Comparison of ENCODE assay signal across 1 cellular context in the genomic region with DNA sequence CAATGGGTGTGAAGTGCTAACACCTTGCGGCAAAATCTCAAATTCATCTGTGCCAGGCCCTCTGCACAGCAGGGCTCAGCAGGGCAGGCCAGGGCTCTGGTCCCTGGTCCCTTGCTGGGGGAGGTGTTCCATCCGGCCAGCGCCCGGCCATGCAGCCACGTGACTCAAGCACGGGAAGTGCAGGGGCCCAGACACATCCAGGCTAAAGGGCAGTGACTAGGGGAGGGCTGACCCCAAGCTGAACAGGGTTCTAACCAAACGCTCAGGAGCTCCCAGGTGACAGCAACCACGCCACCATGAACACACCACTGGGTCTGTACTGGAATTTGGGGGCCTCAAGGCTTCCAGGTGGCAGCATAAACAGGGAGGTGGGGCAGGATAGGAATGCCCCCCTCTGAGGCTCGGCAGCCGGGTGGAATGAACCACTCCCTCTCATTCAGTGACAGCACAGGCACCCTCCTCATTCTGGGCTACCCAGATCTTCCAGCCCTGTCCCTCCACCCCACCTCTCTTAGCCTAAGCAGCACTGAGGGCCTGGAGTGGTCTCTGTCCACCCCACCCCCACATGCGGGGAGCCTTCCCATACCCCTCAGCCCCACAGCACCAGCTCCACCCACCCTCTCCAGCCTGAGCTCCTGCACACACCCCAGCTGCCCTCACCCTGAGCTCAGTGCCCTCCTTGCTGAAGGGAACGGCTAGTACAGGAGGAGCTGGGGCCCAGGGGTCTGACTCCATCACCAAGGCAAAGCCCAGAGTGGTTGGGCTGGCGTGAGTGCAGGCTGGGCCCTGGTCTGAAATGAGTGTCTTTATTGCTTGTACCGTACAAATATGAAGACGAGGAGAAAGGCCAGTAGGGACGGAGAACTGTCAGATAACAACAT.
TF ChIP-seq lines count a peak whose summit lies in the region.

No MANE protein-coding gene starts in this region.

TF ChIP-seq in HepG2, 621 proteins besides CTCF, POLR2A, EP300 and RAD21 (continued from another document and continues in another):
- TF ChIP-seq ZNF142 (CRISPR knock-in tag; IDR thresholded peaks at IDR 0.05): no peak
- TF ChIP-seq RCOR2 (CRISPR knock-in tag; IDR thresholded peaks at IDR 0.05): peak; percentile 72; the same call in 1 of the 2 replicates
- no peak for TF ChIP-seq GRHL1 (CRISPR knock-in tag; conservative IDR thresholded peaks at IDR 0.05)
- TF ChIP-seq ZNF724P (CRISPR knock-in tag; IDR thresholded peaks at IDR 0.05; ENCODE audit: borderline replicate concordance): 0 out of 2 replicates have a peak, but pooled peaks have one; percentile 49
- no peak for TF ChIP-seq ZNF7 (CRISPR knock-in tag; IDR thresholded peaks at IDR 0.05)
- no peak for TF ChIP-seq KDM5A (IDR thresholded peaks at IDR 0.05; ENCODE audit: borderline replicate concordance, low read length)
- TF ChIP-seq JUN (CRISPR knock-in tag; IDR thresholded peaks at IDR 0.05): no peak
- no peak for TF ChIP-seq GTF3A (CRISPR knock-in tag; conservative IDR thresholded peaks at IDR 0.05)
- no peak for TF ChIP-seq NFIB (CRISPR knock-in tag; IDR thresholded peaks at IDR 0.05; ENCODE audit: borderline replicate concordance)
- peak; percentile 28; the same call in 1 of the 2 replicates for TF ChIP-seq ZNF598 (CRISPR knock-in tag; IDR thresholded peaks at IDR 0.05; ENCODE audit: borderline replicate concordance)
- peak; percentile 70 for TF ChIP-seq TEAD3 (CRISPR knock-in tag; optimal IDR thresholded peaks at IDR 0.05; ENCODE audit: borderline replicate concordance)
- TF ChIP-seq KMT2B (CRISPR knock-in tag; IDR thresholded peaks at IDR 0.05): peak; percentile 71; the same call in 1 of the 2 replicates
- no peak for TF ChIP-seq PLSCR1 (CRISPR knock-in tag; IDR thresholded peaks at IDR 0.05; ENCODE audit: borderline replicate concordance)
- peak; percentile 87 for TF ChIP-seq GATAD1 (CRISPR knock-in tag; IDR thresholded peaks at IDR 0.05)
- no peak for TF ChIP-seq PLRG1 (conservative IDR thresholded peaks at IDR 0.05)
- no peak for TF ChIP-seq FOXP1 (IDR thresholded peaks at IDR 0.05)
- peak; percentile 34; the same call in 1 of the 2 replicates for TF ChIP-seq FOXP1 (CRISPR knock-in tag; IDR thresholded peaks at IDR 0.05)
- peak; percentile 86; the same call in 1 of the 2 replicates for TF ChIP-seq ZNF792 (CRISPR knock-in tag; IDR thresholded peaks at IDR 0.05)
- TF ChIP-seq AGO2 (optimal IDR thresholded peaks at IDR 0.05; ENCODE audit: low read depth, low read length): peak; percentile 87
- no peak for TF ChIP-seq XBP1 (CRISPR knock-in tag; IDR thresholded peaks at IDR 0.05)
- 0 out of 2 replicates have a peak, but pooled peaks have one; percentile 73 for TF ChIP-seq ARHGAP35 (CRISPR knock-in tag; IDR thresholded peaks at IDR 0.05; ENCODE audit: borderline replicate concordance)
- no peak for TF ChIP-seq HDAC6 (IDR thresholded peaks at IDR 0.05; ENCODE audit: low read depth, low read length)
- no peak for TF ChIP-seq AHDC1 (CRISPR knock-in tag; IDR thresholded peaks at IDR 0.05; ENCODE audit: borderline replicate concordance)
- no peak for TF ChIP-seq RFX1 (IDR thresholded peaks at IDR 0.05)
- TF ChIP-seq ZFP62 (CRISPR knock-in tag; IDR thresholded peaks at IDR 0.05): no peak
- TF ChIP-seq AGO1 (IDR thresholded peaks at IDR 0.05; ENCODE audit: low read depth, low read length, poor library complexity, severe bottlenecking): peak; percentile 61
- no peak for TF ChIP-seq LBX2 (CRISPR knock-in tag; IDR thresholded peaks at IDR 0.05; ENCODE audit: borderline replicate concordance)
- no peak for TF ChIP-seq NFIC (IDR thresholded peaks at IDR 0.05; ENCODE audit: low read length)
- no peak for TF ChIP-seq TGIF2 (CRISPR knock-in tag; IDR thresholded peaks at IDR 0.05)
- TF ChIP-seq NR2C2 (CRISPR knock-in tag; IDR thresholded peaks at IDR 0.05; ENCODE audit: borderline replicate concordance): peak; percentile 96
- no peak for TF ChIP-seq NBN (conservative IDR thresholded peaks at IDR 0.05)
- no peak for TF ChIP-seq ZSCAN22 (CRISPR knock-in tag; IDR thresholded peaks at IDR 0.05)
- TF ChIP-seq ZNF34 (CRISPR knock-in tag; IDR thresholded peaks at IDR 0.05; ENCODE audit: borderline replicate concordance): 0 out of 2 replicates have a peak, but pooled peaks have one; percentile 60
- no peak for TF ChIP-seq CHD4 (IDR thresholded peaks at IDR 0.05; ENCODE audit: borderline replicate concordance, low read length)
- no peak for TF ChIP-seq ZNF512B (CRISPR knock-in tag; IDR thresholded peaks at IDR 0.05; ENCODE audit: borderline replicate concordance)
- TF ChIP-seq, protein P1, sequence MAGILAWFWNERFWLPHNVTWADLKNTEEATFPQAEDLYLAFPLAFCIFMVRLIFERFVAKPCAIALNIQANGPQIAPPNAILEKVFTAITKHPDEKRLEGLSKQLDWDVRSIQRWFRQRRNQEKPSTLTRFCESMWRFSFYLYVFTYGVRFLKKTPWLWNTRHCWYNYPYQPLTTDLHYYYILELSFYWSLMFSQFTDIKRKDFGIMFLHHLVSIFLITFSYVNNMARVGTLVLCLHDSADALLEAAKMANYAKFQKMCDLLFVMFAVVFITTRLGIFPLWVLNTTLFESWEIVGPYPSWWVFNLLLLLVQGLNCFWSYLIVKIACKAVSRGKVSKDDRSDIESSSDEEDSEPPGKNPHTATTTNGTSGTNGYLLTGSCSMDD (CRISPR knock-in tag; IDR thresholded peaks at IDR 0.05): no peak
- no peak for TF ChIP-seq ELK4 (CRISPR knock-in tag; IDR thresholded peaks at IDR 0.05; ENCODE audit: borderline replicate concordance)
